Comparison of ENCODE assay signal across 7 cellular contexts in the genomic region with DNA sequence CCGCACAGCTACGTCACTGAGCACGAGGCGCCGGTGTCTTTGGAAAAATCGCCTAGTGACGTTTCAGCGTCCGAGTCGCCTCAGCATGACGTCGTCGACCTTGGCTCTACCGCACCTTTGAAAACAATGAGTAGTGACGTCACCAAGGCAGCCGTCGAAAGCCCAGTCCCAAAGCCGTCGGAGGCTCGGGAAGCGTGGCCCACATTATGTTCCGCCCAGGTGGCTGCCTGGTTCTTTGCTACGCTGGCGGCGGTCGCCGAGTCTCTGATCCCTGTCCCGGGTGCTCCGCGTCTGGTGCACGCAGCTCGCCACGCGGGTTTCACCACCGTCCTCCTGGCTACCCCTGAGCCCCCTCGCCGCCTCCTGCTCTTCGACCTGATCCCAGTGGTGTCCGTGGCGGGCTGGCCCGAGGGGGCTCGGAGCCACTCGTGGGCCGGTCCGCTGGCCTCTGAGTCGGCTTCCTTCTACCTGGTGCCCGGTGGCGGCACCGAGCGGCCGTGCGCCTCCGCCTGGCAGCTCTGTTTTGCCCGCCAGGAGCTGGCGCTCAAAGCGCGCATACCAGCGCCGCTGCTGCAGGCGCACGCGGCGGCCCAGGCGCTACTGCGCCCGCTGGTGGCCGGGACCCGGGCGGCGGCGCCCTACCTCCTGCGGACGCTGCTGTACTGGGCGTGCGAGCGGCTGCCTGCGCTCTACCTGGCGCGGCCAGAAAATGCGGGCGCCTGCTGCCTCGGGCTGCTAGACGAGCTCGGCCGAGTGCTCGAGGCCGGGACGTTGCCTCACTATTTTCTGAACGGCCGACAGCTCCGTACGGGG. TPM values are rescaled to one million over a fixed set of nuclear protein-coding genes. Genes with fewer than 3 reads are reported as not detected.
DNase-seq lines count a peak whose midpoint lies in the region; ATAC-seq and TF ChIP-seq lines count a peak whose summit lies in the region.

No MANE protein-coding gene starts in this region.

- H3K4me3 ChIP-seq in body of pancreas (no peak overlapping the region), iPS-11a (ENCODE audit: low read depth, low read length) (peak overlapping the region; percentile 36), sigmoid colon (peak overlapping the region in 3 of 4 donors; percentile 15 to 43 (median 37))

- no peak for TF ChIP-seq EP300 in sigmoid colon (IDR thresholded peaks at IDR 0.05)

- H3K27ac ChIP-seq in body of pancreas (peak overlapping the region; percentile 80 to 94 (median 90)), sigmoid colon (peak overlapping the region; percentile 44 to 73 (median 58))

- TF ChIP-seq POLR2A in GM18526 (IDR thresholded peaks at IDR 0.05; ENCODE audit: extremely low read depth, insufficient read length) = peak; percentile 20
- TF ChIP-seq POLR2A in body of pancreas (IDR thresholded peaks at IDR 0.05) = peak; percentile 72 to 90 (median 89)
- no peak for TF ChIP-seq POLR2A in sigmoid colon (IDR thresholded peaks at IDR 0.05)

- 5 to 44% methylated on average over 4 to 92 of the region's 92 CpGs for WGBS in body of pancreas, 2 donors
- WGBS in sigmoid colon, 2 donors = 5 to 12% methylated on average over 92 of the region's 92 CpGs

- H3K36me3 ChIP-seq in body of pancreas (replicated peaks in 1 of 2; ENCODE audit: insufficient read depth in 1 of 2, low read depth in 2 of 2) (no peaks in the 10 kb centered on the region), sigmoid colon (no peaks in the 10 kb centered on the region)

- intact Hi-C loops in body of pancreas (cut with DNase I) = no loop called here
- intact Hi-C loops in sigmoid colon (cut with DNase I) = loop anchor here (1.0 to 2.0 kb wide), 4 partner anchors 32 to 124 kb away; partner anchors contain the start of genes SENP3 and TMEM256

- peaks cover 49% of the 10 kb centered on the region for H3K4me1 ChIP-seq in body of pancreas
- peaks cover 0 to 58% (median 51%) of the 10 kb centered on the region in 4 donors for H3K4me1 ChIP-seq in sigmoid colon

- no peaks in the 10 kb centered on the region for H3K27me3 ChIP-seq in body of pancreas
- H3K27me3 ChIP-seq in sigmoid colon = peaks cover 44 to 73% (median 72%) of the 10 kb centered on the region in 3 donors

- ATAC-seq in body of pancreas (peak; percentile 75), HG03439 (IDR thresholded peaks at IDR 0.05; ENCODE audit: unreplicated experiment) (no peak)

- TF ChIP-seq CTCF in body of pancreas (IDR thresholded peaks at IDR 0.05) = peak; percentile 82 to 99 (median 91)
- TF ChIP-seq CTCF in sigmoid colon (IDR thresholded peaks at IDR 0.05) = peak; percentile 23 to 86 (median 68)

- peak; percentile 71 for DNase-seq in NCI-H1694 (lab: John Stamatoyannopoulos, UW)
- DNase-seq in UCSD-AML1 (lab: John Stamatoyannopoulos, UW; ENCODE audit: unreplicated experiment) = peak; percentile 88
- DNase-seq in body of pancreas = peak; percentile 90 to 93 (median 91)
- peak; percentile 87 for DNase-seq in sigmoid colon

- H3K9me3 ChIP-seq in body of pancreas (no peaks in the 10 kb centered on the region), sigmoid colon (no peaks in the 10 kb centered on the region)

RNA-seq across cellular contexts. Expression of gene TMEM102, which starts 1.5 kb away (rescaled TPM):
- 1 to 10 TPM; 3.6 to 9.6 TPM for total RNA-seq in body of pancreas
- 1 to 10 TPM; 1.2 to 2.5 (median 1.6) TPM for total RNA-seq in sigmoid colon
- 10 to 100 TPM in 1 of 3 donors, 1 to 10 TPM in 2; 6.6 to 14.5 (median 8.1) TPM for polyA plus RNA-seq in sigmoid colon

RNA-seq across cellular contexts. Expression of gene FGF11, which starts 2.5 kb away (rescaled TPM):
- total RNA-seq in body of pancreas = 1 to 10 TPM in 1 of 2 donors, not detected in 1; 2.1 TPM
- total RNA-seq in sigmoid colon = under 1 TPM in 1 of 4 donors, not detected in 3; 0.36 TPM
- 1 to 10 TPM in 1 of 3 donors, under 1 TPM in 1, not detected in 1; 0.69 to 2.8 TPM for polyA plus RNA-seq in sigmoid colon

RNA-seq across cellular contexts. Expression of gene CHRNB1, which starts 8.1 kb away (rescaled TPM):
- 1 to 10 TPM; 2.6 to 8.8 TPM for total RNA-seq in body of pancreas
- total RNA-seq in sigmoid colon = 1 to 10 TPM; 4.2 to 8.1 (median 6.5) TPM
- 10 to 100 TPM in 2 of 3 donors, 1 to 10 TPM in 1; 7.2 to 13.2 (median 11.2) TPM for polyA plus RNA-seq in sigmoid colon

RNA-seq across cellular contexts. Expression of gene SPEM3, which starts 8.1 kb away (rescaled TPM):
- total RNA-seq in body of pancreas (not detected), sigmoid colon (not detected)
- polyA plus RNA-seq in sigmoid colon = not detected

RNA-seq across cellular contexts. Expression of gene SPEM2, which starts 11.3 kb away (rescaled TPM):
- total RNA-seq in body of pancreas (not detected), sigmoid colon (not detected)
- polyA plus RNA-seq in sigmoid colon = not detected

Comparison
In these comparisons a context has a peak if more than half of its experiments do, and no peak if none do; other contexts are left out.
1. POLR2A ChIP-seq: peak in GM18526 (single experiment) and body of pancreas (3 of 3); none in sigmoid colon (0 of 2).
2. H3K4me3 ChIP-seq: peak in iPS-11a (single experiment) and sigmoid colon (3 of 4); none in body of pancreas (0 of 2).
3. Peak in every context shown above with its lines, with median percentiles within 50 percentile points of each other: DNase-seq.